9 cellular contexts compared by ENCODE assay signal in the genomic region with DNA sequence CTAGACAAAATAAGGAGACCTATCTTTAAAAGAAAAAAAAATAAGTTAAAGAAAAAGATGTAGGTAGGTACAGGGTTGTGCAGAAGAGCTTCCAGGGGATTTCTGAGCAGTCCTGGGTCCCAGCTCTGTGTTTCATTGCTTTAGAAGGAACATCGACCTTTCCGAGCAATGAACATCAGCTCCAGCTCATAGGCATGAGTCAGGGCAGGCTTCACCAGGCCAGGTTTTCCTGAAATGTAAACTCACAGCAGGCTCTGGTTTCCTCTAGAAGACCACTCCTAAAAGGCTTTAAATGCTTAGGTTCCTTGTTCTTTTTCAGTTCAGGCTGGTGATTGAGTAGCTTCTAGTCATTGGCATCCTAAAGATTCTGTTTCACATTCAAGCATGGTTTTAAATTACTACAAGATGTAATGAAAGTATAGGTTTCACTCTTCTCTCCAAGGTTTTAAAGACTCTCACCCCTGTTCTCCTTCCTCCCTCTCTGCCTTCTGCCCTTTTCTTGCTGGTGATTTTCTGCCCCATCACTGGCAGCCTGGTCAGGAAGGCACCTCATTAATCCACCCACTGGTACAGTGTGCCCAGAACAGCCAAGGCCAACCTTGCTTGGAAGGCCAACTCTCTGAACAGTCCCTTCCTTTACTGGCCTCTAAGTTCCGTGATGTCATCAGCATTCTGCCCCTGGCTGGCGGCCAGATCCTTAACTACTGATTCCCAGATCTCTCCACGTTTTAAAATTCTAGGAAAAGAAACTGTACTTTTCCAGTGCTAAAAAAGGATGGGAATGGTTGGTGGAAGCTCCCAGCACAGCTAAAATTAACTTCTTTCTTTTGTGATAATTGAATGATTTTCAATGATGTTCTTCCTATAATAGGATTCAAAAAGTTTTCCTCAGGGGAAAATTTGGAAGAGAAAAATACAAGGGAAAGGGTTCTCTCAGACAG.
DNase-seq lines count a peak whose midpoint lies in the region; ATAC-seq, FAIRE-seq and TF ChIP-seq lines count a peak whose summit lies in the region.
"Had no signal": no experiment of that assay in that cellular context is flagged by ENCODE, and none has a peak within 500 bp of the region (broad histone marks: within the 10 kb centered on the region; RNA-seq: fewer than 3 reads in every experiment).

No MANE protein-coding gene starts in this region.

- BruUV-seq in K562 (replicated peaks; lab: Mats Ljungman, UMichigan) = no TSS peak

- H3K4me3 ChIP-seq in K562 (no peak overlapping the region), spleen (no peak overlapping the region)

- TF ChIP-seq RAD21 in K562 (CRISPR knock-in tag; conservative IDR thresholded peaks at IDR 0.05 in 1 of 2, IDR thresholded peaks at IDR 0.05 in 1 of 2) = no peak

- no peak overlapping the region for H3K9ac ChIP-seq in K562 (ENCODE audit: insufficient read depth in 1 of 2, low read depth in 2 of 2, low read length in 2 of 2)

- H3K27ac ChIP-seq in K562 (ENCODE audit: extremely low read depth, low read depth, low read length) = no peak overlapping the region
- H3K27ac ChIP-seq in spleen = peak overlapping the region; percentile 51 to 90 (median 80)

- TF ChIP-seq EP300 in K562 (IDR thresholded peaks at IDR 0.05; ENCODE audit: low read length) = no peak

- no peaks in the 10 kb centered on the region for H3K79me2 ChIP-seq in K562 (ENCODE audit: control insufficient read depth, insufficient read depth, low read length)

- H3K9me3 ChIP-seq in K562 (replicated peaks; ENCODE audit: control insufficient read depth, insufficient read depth, low read depth, low read length) (no peaks in the 10 kb centered on the region), spleen (no peaks in the 10 kb centered on the region)

- FAIRE-seq in K562 (lab: Jason Lieb, UNC) = no peak

- H3K9me1 ChIP-seq in K562 (ENCODE audit: control insufficient read depth, insufficient read depth, low read length) = no peaks in the 10 kb centered on the region

- H3K27me3 ChIP-seq in K562 (ENCODE audit: control insufficient read depth in 2 of 2, insufficient read depth in 2 of 2, low read length in 2 of 2) (peaks cover 0 to 13% of the 10 kb centered on the region in 2 experiments; a peak in 1 of 5 replicates), spleen (replicated peaks in 1 of 7) (no peaks in the 10 kb centered on the region)

- TF ChIP-seq POLR2A in K562 (conservative IDR thresholded peaks at IDR 0.05) (no peak), spleen (IDR thresholded peaks at IDR 0.05) (no peak)

- no peak overlapping the region for H2AFZ ChIP-seq in K562 (ENCODE audit: low read depth, low read length)

- H3K4me1 ChIP-seq in K562 (replicated peaks in 1 of 2; ENCODE audit: control insufficient read depth in 2 of 2, insufficient read depth in 2 of 2, low read length in 2 of 2) = no peaks in the 10 kb centered on the region; a peak in 1 of 5 replicates
- H3K4me1 ChIP-seq in spleen = peaks cover 0 to 38% (median 24%) of the 10 kb centered on the region in 6 donors

- WGBS in K562 (ENCODE audit: insufficient coverage, low coverage, missing lambda C conversion rate) = 8% methylated on average over 5 of the region's 5 CpGs
- WGBS in spleen, 5 donors = 61 to 71% (median 69%) methylated on average over 5 of the region's 5 CpGs

- POLR2A ChIA-PET in HEK293T (lab: Yijun Ruan, JAX) = interaction anchor here (1.0 to 1.9 kb wide), 2 partner anchors 24 to 109 kb away, joined by 3 to 6 read pairs; partner anchors contain the start of gene HIF1A
- POLR2A ChIA-PET in K562 (lab: Yijun Ruan, JAX) = no interaction called here

- H3K4me2 ChIP-seq in K562 (ENCODE audit: insufficient read depth, low read length) = no peak overlapping the region

- TF ChIP-seq CTCF in K562 (IDR thresholded peaks at IDR 0.05 in 2 of 3, conservative IDR thresholded peaks at IDR 0.05 in 1 of 3; ENCODE audit: insufficient read depth in 2 of 3, low read depth in 1 of 3, low read length in 3 of 3) (no peak), spleen (IDR thresholded peaks at IDR 0.05 in 8 of 11, conservative IDR thresholded peaks at IDR 0.05 in 3 of 11) (no peak)

- no peaks in the 10 kb centered on the region for H3K36me3 ChIP-seq in K562 (ENCODE audit: control insufficient read depth, insufficient read depth, low read length)
- no peaks in the 10 kb centered on the region for H3K36me3 ChIP-seq in spleen

- DNase-seq in HEK293T (ENCODE audit: extremely low spot score) (peak; percentile 55), K562 (ENCODE audit: extremely low read depth in 1 of 4, low spot score in 3 of 4) (no peak), iris pigment epithelial cell (ENCODE audit: low read depth) (peak; percentile 91), spleen (peak; percentile 84), NCI-H2171 treated with DMSO at 0.1 percent for 48 hours (lab: John Stamatoyannopoulos, UW) (no peak), occipital lobe (lab: John Stamatoyannopoulos, UW) (no peak)
- DNase-seq: T-cell had no signal

- ATAC-seq in K562 = no peak
- no peak for ATAC-seq in HG02642 (IDR thresholded peaks at IDR 0.05; ENCODE audit: poor library complexity, unreplicated experiment)
- ATAC-seq in GM18502 (IDR thresholded peaks at IDR 0.05; ENCODE audit: poor library complexity, unreplicated experiment) = no peak
- ATAC-seq: T-cell had no signal

- CTCF ChIA-PET in HEK293T (lab: Yijun Ruan, JAX) = interaction anchor here (0.6 to 0.7 kb wide), 2 partner anchors 24 to 27 kb away, joined by 3 to 5 read pairs; no protein-coding TSS in a partner anchor
- CTCF ChIA-PET in K562 (lab: Yijun Ruan, JAX; ENCODE audit: low intra/inter-chr PET ratio) = no interaction called here

- in situ Hi-C loops in K562 (cut with MboI) = no loop called here

- intact Hi-C loops in K562 (cut with micrococcal nuclease) (no loop called here), spleen (cut with DNase I; ENCODE audit: low total_unique reads) (loop anchor here (10.0 kb wide), 1 partner anchor 129 kb away; no protein-coding TSS in a partner anchor)

- no peaks in the 10 kb centered on the region for H4K20me1 ChIP-seq in K562 (replicated peaks; ENCODE audit: control insufficient read depth, insufficient read depth, low read length)

TF ChIP-seq in HEK293T, 16 proteins besides CTCF, POLR2A, EP300 and RAD21:
- TF ChIP-seq BHLHE40 (IDR thresholded peaks at IDR 0.05; ENCODE audit: borderline replicate concordance) = no peak
- TF ChIP-seq L3MBTL2 (conservative IDR thresholded peaks at IDR 0.05) = no peak

TF ChIP-seq in K562, 482 proteins besides CTCF, POLR2A, EP300 and RAD21:
- TF ChIP-seq NFIC (IDR thresholded peaks at IDR 0.05) (peak; percentile 53), BMI1 (IDR thresholded peaks at IDR 0.05; ENCODE audit: low read length) (no peak), ATF7 (IDR thresholded peaks at IDR 0.05) (0 out of 2 replicates have a peak, but pooled peaks have one; percentile 25)

Comparison
In these comparisons a context has a peak if more than half of its experiments do, and no peak if none do; other contexts are left out.
1. DNase-seq: peak in HEK293T (single experiment), iris pigment epithelial cell (single experiment) and spleen (single experiment); none in K562 (0 of 4), NCI-H2171 treated with DMSO at 0.1 percent for 48 hours (single experiment) and occipital lobe (single experiment).